1 cellular context compared by ENCODE assay signal in genomic region chr14:93115069-93115919, GRCh38.
TF ChIP-seq lines count a peak whose summit lies in the region.

No MANE protein-coding gene starts in this region.

TF ChIP-seq in HepG2, 621 proteins besides CTCF, POLR2A, EP300 and RAD21 (continued from another document and continues in another):
- TF ChIP-seq, protein P1, sequence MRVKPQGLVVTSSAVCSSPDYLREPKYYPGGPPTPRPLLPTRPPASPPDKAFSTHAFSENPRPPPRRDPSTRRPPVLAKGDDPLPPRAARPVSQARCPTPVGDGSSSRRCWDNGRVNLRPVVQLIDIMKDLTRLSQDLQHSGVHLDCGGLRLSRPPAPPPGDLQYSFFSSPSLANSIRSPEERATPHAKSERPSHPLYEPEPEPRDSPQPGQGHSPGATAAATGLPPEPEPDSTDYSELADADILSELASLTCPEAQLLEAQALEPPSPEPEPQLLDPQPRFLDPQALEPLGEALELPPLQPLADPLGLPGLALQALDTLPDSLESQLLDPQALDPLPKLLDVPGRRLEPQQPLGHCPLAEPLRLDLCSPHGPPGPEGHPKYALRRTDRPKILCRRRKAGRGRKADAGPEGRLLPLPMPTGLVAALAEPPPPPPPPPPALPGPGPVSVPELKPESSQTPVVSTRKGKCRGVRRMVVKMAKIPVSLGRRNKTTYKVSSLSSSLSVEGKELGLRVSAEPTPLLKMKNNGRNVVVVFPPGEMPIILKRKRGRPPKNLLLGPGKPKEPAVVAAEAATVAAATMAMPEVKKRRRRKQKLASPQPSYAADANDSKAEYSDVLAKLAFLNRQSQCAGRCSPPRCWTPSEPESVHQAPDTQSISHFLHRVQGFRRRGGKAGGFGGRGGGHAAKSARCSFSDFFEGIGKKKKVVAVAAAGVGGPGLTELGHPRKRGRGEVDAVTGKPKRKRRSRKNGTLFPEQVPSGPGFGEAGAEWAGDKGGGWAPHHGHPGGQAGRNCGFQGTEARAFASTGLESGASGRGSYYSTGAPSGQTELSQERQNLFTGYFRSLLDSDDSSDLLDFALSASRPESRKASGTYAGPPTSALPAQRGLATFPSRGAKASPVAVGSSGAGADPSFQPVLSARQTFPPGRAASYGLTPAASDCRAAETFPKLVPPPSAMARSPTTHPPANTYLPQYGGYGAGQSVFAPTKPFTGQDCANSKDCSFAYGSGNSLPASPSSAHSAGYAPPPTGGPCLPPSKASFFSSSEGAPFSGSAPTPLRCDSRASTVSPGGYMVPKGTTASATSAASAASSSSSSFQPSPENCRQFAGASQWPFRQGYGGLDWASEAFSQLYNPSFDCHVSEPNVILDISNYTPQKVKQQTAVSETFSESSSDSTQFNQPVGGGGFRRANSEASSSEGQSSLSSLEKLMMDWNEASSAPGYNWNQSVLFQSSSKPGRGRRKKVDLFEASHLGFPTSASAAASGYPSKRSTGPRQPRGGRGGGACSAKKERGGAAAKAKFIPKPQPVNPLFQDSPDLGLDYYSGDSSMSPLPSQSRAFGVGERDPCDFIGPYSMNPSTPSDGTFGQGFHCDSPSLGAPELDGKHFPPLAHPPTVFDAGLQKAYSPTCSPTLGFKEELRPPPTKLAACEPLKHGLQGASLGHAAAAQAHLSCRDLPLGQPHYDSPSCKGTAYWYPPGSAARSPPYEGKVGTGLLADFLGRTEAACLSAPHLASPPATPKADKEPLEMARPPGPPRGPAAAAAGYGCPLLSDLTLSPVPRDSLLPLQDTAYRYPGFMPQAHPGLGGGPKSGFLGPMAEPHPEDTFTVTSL (CRISPR knock-in tag; IDR thresholded peaks at IDR 0.05; ENCODE audit: borderline replicate concordance): no peak
- no peak for TF ChIP-seq ZNF432 (CRISPR knock-in tag; IDR thresholded peaks at IDR 0.05; ENCODE audit: borderline replicate concordance)
- TF ChIP-seq RARG (CRISPR knock-in tag; IDR thresholded peaks at IDR 0.05; ENCODE audit: low read depth): no peak
- no peak for TF ChIP-seq ETS1 (CRISPR knock-in tag; IDR thresholded peaks at IDR 0.05)
- peak; percentile 37 for TF ChIP-seq HNRNPLL (IDR thresholded peaks at IDR 0.05; ENCODE audit: low read depth, low read length, poor library complexity, severe bottlenecking)
- TF ChIP-seq, protein P2, sequence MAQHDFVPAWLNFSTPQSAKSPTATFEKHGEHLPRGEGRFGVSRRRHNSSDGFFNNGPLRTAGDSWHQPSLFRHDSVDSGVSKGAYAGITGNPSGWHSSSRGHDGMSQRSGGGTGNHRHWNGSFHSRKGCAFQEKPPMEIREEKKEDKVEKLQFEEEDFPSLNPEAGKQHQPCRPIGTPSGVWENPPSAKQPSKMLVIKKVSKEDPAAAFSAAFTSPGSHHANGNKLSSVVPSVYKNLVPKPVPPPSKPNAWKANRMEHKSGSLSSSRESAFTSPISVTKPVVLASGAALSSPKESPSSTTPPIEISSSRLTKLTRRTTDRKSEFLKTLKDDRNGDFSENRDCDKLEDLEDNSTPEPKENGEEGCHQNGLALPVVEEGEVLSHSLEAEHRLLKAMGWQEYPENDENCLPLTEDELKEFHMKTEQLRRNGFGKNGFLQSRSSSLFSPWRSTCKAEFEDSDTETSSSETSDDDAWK (CRISPR knock-in tag; IDR thresholded peaks at IDR 0.05): no peak
- TF ChIP-seq, protein P3, sequence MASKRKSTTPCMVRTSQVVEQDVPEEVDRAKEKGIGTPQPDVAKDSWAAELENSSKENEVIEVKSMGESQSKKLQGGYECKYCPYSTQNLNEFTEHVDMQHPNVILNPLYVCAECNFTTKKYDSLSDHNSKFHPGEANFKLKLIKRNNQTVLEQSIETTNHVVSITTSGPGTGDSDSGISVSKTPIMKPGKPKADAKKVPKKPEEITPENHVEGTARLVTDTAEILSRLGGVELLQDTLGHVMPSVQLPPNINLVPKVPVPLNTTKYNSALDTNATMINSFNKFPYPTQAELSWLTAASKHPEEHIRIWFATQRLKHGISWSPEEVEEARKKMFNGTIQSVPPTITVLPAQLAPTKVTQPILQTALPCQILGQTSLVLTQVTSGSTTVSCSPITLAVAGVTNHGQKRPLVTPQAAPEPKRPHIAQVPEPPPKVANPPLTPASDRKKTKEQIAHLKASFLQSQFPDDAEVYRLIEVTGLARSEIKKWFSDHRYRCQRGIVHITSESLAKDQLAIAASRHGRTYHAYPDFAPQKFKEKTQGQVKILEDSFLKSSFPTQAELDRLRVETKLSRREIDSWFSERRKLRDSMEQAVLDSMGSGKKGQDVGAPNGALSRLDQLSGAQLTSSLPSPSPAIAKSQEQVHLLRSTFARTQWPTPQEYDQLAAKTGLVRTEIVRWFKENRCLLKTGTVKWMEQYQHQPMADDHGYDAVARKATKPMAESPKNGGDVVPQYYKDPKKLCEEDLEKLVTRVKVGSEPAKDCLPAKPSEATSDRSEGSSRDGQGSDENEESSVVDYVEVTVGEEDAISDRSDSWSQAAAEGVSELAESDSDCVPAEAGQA (IDR thresholded peaks at IDR 0.05; ENCODE audit: low read depth): no peak
- TF ChIP-seq, protein P3 (CRISPR knock-in tag; IDR thresholded peaks at IDR 0.05; ENCODE audit: borderline replicate concordance): no peak
- TF ChIP-seq, protein P4, sequence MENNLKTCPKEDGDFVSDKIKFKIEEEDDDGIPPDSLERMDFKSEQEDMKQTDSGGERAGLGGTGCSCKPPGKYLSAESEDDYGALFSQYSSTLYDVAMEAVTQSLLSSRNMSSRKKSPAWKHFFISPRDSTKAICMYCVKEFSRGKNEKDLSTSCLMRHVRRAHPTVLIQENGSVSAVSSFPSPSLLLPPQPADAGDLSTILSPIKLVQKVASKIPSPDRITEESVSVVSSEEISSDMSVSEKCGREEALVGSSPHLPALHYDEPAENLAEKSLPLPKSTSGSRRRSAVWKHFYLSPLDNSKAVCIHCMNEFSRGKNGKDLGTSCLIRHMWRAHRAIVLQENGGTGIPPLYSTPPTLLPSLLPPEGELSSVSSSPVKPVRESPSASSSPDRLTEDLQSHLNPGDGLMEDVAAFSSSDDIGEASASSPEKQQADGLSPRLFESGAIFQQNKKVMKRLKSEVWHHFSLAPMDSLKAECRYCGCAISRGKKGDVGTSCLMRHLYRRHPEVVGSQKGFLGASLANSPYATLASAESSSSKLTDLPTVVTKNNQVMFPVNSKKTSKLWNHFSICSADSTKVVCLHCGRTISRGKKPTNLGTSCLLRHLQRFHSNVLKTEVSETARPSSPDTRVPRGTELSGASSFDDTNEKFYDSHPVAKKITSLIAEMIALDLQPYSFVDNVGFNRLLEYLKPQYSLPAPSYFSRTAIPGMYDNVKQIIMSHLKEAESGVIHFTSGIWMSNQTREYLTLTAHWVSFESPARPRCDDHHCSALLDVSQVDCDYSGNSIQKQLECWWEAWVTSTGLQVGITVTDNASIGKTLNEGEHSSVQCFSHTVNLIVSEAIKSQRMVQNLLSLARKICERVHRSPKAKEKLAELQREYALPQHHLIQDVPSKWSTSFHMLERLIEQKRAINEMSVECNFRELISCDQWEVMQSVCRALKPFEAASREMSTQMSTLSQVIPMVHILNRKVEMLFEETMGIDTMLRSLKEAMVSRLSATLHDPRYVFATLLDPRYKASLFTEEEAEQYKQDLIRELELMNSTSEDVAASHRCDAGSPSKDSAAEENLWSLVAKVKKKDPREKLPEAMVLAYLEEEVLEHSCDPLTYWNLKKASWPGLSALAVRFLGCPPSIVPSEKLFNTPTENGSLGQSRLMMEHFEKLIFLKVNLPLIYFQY (CRISPR knock-in tag; IDR thresholded peaks at IDR 0.05; ENCODE audit: borderline replicate concordance): no peak
- TF ChIP-seq, protein P5, sequence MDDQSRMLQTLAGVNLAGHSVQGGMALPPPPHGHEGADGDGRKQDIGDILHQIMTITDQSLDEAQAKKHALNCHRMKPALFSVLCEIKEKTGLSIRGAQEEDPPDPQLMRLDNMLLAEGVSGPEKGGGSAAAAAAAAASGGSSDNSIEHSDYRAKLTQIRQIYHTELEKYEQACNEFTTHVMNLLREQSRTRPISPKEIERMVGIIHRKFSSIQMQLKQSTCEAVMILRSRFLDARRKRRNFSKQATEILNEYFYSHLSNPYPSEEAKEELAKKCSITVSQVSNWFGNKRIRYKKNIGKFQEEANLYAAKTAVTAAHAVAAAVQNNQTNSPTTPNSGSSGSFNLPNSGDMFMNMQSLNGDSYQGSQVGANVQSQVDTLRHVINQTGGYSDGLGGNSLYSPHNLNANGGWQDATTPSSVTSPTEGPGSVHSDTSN (CRISPR knock-in tag; IDR thresholded peaks at IDR 0.05; ENCODE audit: borderline replicate concordance): no peak
- TF ChIP-seq ZNF746 (CRISPR knock-in tag; IDR thresholded peaks at IDR 0.05): no peak
- TF ChIP-seq ZNF550 (CRISPR knock-in tag; IDR thresholded peaks at IDR 0.05; ENCODE audit: borderline replicate concordance): no peak
- TF ChIP-seq ZNF354B (CRISPR knock-in tag; IDR thresholded peaks at IDR 0.05): no peak
- TF ChIP-seq MIER2 (CRISPR knock-in tag; IDR thresholded peaks at IDR 0.05): no peak
- no peak for TF ChIP-seq ZNF501 (CRISPR knock-in tag; IDR thresholded peaks at IDR 0.05)
- no peak for TF ChIP-seq ZNF124 (CRISPR knock-in tag; IDR thresholded peaks at IDR 0.05)
- no peak for TF ChIP-seq ZNF296 (CRISPR knock-in tag; conservative IDR thresholded peaks at IDR 0.05)
- TF ChIP-seq, protein P6, sequence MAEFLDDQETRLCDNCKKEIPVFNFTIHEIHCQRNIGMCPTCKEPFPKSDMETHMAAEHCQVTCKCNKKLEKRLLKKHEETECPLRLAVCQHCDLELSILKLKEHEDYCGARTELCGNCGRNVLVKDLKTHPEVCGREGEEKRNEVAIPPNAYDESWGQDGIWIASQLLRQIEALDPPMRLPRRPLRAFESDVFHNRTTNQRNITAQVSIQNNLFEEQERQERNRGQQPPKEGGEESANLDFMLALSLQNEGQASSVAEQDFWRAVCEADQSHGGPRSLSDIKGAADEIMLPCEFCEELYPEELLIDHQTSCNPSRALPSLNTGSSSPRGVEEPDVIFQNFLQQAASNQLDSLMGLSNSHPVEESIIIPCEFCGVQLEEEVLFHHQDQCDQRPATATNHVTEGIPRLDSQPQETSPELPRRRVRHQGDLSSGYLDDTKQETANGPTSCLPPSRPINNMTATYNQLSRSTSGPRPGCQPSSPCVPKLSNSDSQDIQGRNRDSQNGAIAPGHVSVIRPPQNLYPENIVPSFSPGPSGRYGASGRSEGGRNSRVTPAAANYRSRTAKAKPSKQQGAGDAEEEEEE (CRISPR knock-in tag; IDR thresholded peaks at IDR 0.05; ENCODE audit: borderline replicate concordance): no peak
- TF ChIP-seq SRSF9 (IDR thresholded peaks at IDR 0.05; ENCODE audit: borderline replicate concordance, insufficient read depth, low read depth, low read length, poor library complexity, severe bottlenecking): no peak
- TF ChIP-seq, protein P7, sequence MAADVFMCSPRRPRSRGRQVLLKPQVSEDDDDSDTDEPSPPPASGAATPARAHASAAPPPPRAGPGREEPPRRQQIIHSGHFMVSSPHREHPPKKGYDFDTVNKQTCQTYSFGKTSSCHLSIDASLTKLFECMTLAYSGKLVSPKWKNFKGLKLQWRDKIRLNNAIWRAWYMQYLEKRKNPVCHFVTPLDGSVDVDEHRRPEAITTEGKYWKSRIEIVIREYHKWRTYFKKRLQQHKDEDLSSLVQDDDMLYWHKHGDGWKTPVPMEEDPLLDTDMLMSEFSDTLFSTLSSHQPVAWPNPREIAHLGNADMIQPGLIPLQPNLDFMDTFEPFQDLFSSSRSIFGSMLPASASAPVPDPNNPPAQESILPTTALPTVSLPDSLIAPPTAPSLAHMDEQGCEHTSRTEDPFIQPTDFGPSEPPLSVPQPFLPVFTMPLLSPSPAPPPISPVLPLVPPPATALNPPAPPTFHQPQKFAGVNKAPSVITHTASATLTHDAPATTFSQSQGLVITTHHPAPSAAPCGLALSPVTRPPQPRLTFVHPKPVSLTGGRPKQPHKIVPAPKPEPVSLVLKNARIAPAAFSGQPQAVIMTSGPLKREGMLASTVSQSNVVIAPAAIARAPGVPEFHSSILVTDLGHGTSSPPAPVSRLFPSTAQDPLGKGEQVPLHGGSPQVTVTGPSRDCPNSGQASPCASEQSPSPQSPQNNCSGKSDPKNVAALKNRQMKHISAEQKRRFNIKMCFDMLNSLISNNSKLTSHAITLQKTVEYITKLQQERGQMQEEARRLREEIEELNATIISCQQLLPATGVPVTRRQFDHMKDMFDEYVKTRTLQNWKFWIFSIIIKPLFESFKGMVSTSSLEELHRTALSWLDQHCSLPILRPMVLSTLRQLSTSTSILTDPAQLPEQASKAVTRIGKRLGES (CRISPR knock-in tag; IDR thresholded peaks at IDR 0.05; ENCODE audit: borderline replicate concordance): no peak
- TF ChIP-seq BCL6 (CRISPR knock-in tag; IDR thresholded peaks at IDR 0.05): 0 out of 2 replicates have a peak, but pooled peaks have one; percentile 27
- TF ChIP-seq ZBTB38 (CRISPR knock-in tag; IDR thresholded peaks at IDR 0.05): no peak
- no peak for TF ChIP-seq NKX3-1 (CRISPR knock-in tag; IDR thresholded peaks at IDR 0.05)
- peak; percentile 54; the same call in 1 of the 2 replicates for TF ChIP-seq ZNF777 (CRISPR knock-in tag; IDR thresholded peaks at IDR 0.05)
- no peak for TF ChIP-seq IKZF4 (CRISPR knock-in tag; IDR thresholded peaks at IDR 0.05; ENCODE audit: borderline replicate concordance, low read depth, not compliant biosample characterization)
- TF ChIP-seq, protein P8, sequence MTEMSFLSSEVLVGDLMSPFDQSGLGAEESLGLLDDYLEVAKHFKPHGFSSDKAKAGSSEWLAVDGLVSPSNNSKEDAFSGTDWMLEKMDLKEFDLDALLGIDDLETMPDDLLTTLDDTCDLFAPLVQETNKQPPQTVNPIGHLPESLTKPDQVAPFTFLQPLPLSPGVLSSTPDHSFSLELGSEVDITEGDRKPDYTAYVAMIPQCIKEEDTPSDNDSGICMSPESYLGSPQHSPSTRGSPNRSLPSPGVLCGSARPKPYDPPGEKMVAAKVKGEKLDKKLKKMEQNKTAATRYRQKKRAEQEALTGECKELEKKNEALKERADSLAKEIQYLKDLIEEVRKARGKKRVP (CRISPR knock-in tag; IDR thresholded peaks at IDR 0.05): no peak
- TF ChIP-seq ZNF607 (CRISPR knock-in tag; IDR thresholded peaks at IDR 0.05; ENCODE audit: borderline replicate concordance): no peak
- 0 out of 2 replicates have a peak, but pooled peaks have one; percentile 28 for TF ChIP-seq ZNF160 (CRISPR knock-in tag; IDR thresholded peaks at IDR 0.05)
- no peak for TF ChIP-seq ZFAT (CRISPR knock-in tag; conservative IDR thresholded peaks at IDR 0.05)
